24 cellular contexts compared by ENCODE assay signal in genomic region chr11:111066861-111067260, GRCh38.
"Had no signal": no experiment of that assay in that cellular context is flagged by ENCODE, and none has a peak within 500 bp of the region (broad histone marks: within the 10 kb centered on the region; RNA-seq: fewer than 3 reads in every experiment).

No MANE protein-coding gene starts in this region.

- H3K4me1 ChIP-seq: ascending aorta, heart right ventricle, left ventricle myocardium inferior, spleen had no signal

- H3K27ac ChIP-seq: ascending aorta, epithelial cell of prostate, esophagus squamous epithelium, heart right ventricle, left ventricle myocardium inferior, spleen, suprapubic skin, tibial artery, WERI-Rb-1 had no signal

- H3K27me3 ChIP-seq: ascending aorta, esophagus squamous epithelium, heart right ventricle, spleen, suprapubic skin, tibial artery had no signal

- H3K9me3 ChIP-seq: suprapubic skin had no signal

- ATAC-seq: activated CD4-positive, CD25-positive, alpha-beta regulatory T cell treated with anti-CD3 and anti-CD28 coated beads, Interleukin-2, amount 50 U/mL, for 24 hours; heart right ventricle; mucosa of descending colon; natural killer cell treated with Interleukin-12 subunit alpha and Interleukin-12 subunit beta and Interleukin-15 and Interleukin-18, amount 100 ng/mL, for 72 hours; right cardiac atrium had no signal

- DNase-seq: activated CD4-positive, alpha-beta T cell treated with anti-CD3 and anti-CD28 coated beads for 48 hours; activated CD4-positive, alpha-beta T cell treated with anti-CD3 and anti-CD28 coated beads, Interleukin-2, amount 50 U/mL, for 48 hours; activated CD8-positive, alpha-beta memory T cell treated with anti-CD3 and anti-CD28 coated beads for 24 hours; activated effector memory CD4-positive, alpha-beta T cell treated with anti-CD3 and anti-CD28 coated beads, Interleukin-2, amount 50 U/mL, for 16 hours; activated naive CD4-positive, alpha-beta T cell treated with anti-CD3 and anti-CD28 coated beads, Interleukin-2, amount 10 ng/mL, durations not matched to agents 7 days and 5 days; activated naive CD8-positive, alpha-beta T cell treated with anti-CD3 and anti-CD28 coated beads, Interleukin-2, amount 10 ng/mL, durations not matched to agents 7 days and 5 days; dermis blood vessel endothelial cell; effector CD4-positive, alpha-beta T cell; esophagus squamous epithelium; foreskin melanocyte; heart right ventricle; left ventricle myocardium inferior; mucosa of descending colon; right cardiac atrium; spleen; stimulated activated naive CD4-positive, alpha-beta T cell; tibial artery; WERI-Rb-1 had no signal

- H3K36me3 ChIP-seq: ascending aorta, esophagus squamous epithelium, heart right ventricle, left ventricle myocardium inferior, spleen, suprapubic skin, tibial artery, WERI-Rb-1 had no signal

- H3K4me3 ChIP-seq: ascending aorta, esophagus squamous epithelium, heart right ventricle, left ventricle myocardium inferior, lung, mucosa of descending colon, spleen, suprapubic skin, tibial artery had no signal
